ENCODE assay signal across 31 cellular contexts in genomic region chr13:32495429-32495828, GRCh38.
"Had no signal": no experiment of that assay in that cellular context is flagged by ENCODE, and none has a peak within 500 bp of the region (broad histone marks: within the 10 kb centered on the region; RNA-seq: fewer than 3 reads in every experiment).

No MANE protein-coding gene starts in this region.

- H3K36me3 ChIP-seq: cardiac muscle cell, MG63 had no signal

- H3K9me3 ChIP-seq: MG63 had no signal

- H3K27me3 Mint-ChIP-seq: activated CD4-positive, alpha-beta memory T cell treated with anti-CD3 and anti-CD28 coated beads, Interleukin-2, amount 10 ng/mL, durations not matched to agents 7 days and 5 days; activated CD4-positive, alpha-beta T cell treated with anti-CD3 and anti-CD28 coated beads, Interleukin-2, amount 10 ng/mL, durations not matched to agents 7 days and 5 days; activated naive CD8-positive, alpha-beta T cell; activated T-helper 17 cell treated with anti-CD3 and anti-CD28 coated beads, Interleukin-2, amount 50 U/mL, for 72 hours; brain had no signal

- ATAC-seq: activated T-helper 17 cell treated with anti-CD3 and anti-CD28 coated beads, Interleukin-2, amount 50 U/mL, for 72 hours; Panc1 had no signal

- FAIRE-seq: astrocyte, TTC549 had no signal

- H3K27me3 ChIP-seq: cardiac muscle cell, MG63 had no signal

- DNase-seq: activated CD4-positive, alpha-beta memory T cell treated with anti-CD3 and anti-CD28 coated beads, Interleukin-2, amount 10 ng/mL, durations not matched to agents 7 days and 5 days; activated CD4-positive, alpha-beta T cell treated with anti-CD3 and anti-CD28 coated beads, Interleukin-2, amount 10 ng/mL, durations not matched to agents 7 days and 5 days; activated CD4-positive, CD25-positive, alpha-beta regulatory T cell; activated gamma-delta T cell; activated naive CD4-positive, alpha-beta T cell treated with anti-CD3 and anti-CD28 coated beads for 36 hours; activated T-cell treated with anti-CD3 and anti-CD28 coated beads for 4 hours; activated T-cell treated with anti-CD3 and anti-CD28 coated beads, Interleukin-2, amount 50 U/mL, for 48 hours; amygdala; cerebellar nuclear complex; MG63; MV-4-11; NCI-H1092 treated with DMSO at 0.1 percent for 48 hours; NCI-H1417 treated with DMSO at 0.1 percent for 48 hours; NCI-H1694; NCI-H2029; NCI-H2107; NCI-H345; NCI-H510A; NCI-H526 treated with DMSO at 0.1 percent for 48 hours; OCI-M1; RPMI8226; SHP77; T-helper 2 cell; T1000 had no signal

- H3K9me3 Mint-ChIP-seq: activated CD4-positive, alpha-beta memory T cell treated with anti-CD3 and anti-CD28 coated beads, Interleukin-2, amount 10 ng/mL, durations not matched to agents 7 days and 5 days; activated CD4-positive, alpha-beta T cell treated with anti-CD3 and anti-CD28 coated beads, Interleukin-2, amount 10 ng/mL, durations not matched to agents 7 days and 5 days; activated naive CD4-positive, alpha-beta T cell treated with anti-CD3 and anti-CD28 coated beads for 36 hours; activated T-helper 17 cell treated with anti-CD3 and anti-CD28 coated beads, Interleukin-2, amount 50 U/mL, for 72 hours; brain had no signal

- H3K27ac Mint-ChIP-seq: activated CD4-positive, alpha-beta memory T cell treated with anti-CD3 and anti-CD28 coated beads, Interleukin-2, amount 10 ng/mL, durations not matched to agents 7 days and 5 days; activated CD4-positive, alpha-beta T cell treated with anti-CD3 and anti-CD28 coated beads, Interleukin-2, amount 10 ng/mL, durations not matched to agents 7 days and 5 days; activated naive CD4-positive, alpha-beta T cell treated with anti-CD3 and anti-CD28 coated beads for 36 hours; activated naive CD8-positive, alpha-beta T cell had no signal

- H3K4me3 ChIP-seq: cardiac muscle cell, MG63 had no signal

- H3K4me3 Mint-ChIP-seq: activated CD4-positive, alpha-beta memory T cell treated with anti-CD3 and anti-CD28 coated beads, Interleukin-2, amount 10 ng/mL, durations not matched to agents 7 days and 5 days; activated CD4-positive, alpha-beta T cell treated with anti-CD3 and anti-CD28 coated beads, Interleukin-2, amount 10 ng/mL, durations not matched to agents 7 days and 5 days; activated naive CD4-positive, alpha-beta T cell treated with anti-CD3 and anti-CD28 coated beads for 36 hours; activated naive CD8-positive, alpha-beta T cell; activated T-helper 17 cell treated with anti-CD3 and anti-CD28 coated beads, Interleukin-2, amount 50 U/mL, for 72 hours; brain had no signal

- H3K27ac ChIP-seq: cardiac muscle cell had no signal
